12 cellular contexts compared by ENCODE assay signal in the genomic region with DNA sequence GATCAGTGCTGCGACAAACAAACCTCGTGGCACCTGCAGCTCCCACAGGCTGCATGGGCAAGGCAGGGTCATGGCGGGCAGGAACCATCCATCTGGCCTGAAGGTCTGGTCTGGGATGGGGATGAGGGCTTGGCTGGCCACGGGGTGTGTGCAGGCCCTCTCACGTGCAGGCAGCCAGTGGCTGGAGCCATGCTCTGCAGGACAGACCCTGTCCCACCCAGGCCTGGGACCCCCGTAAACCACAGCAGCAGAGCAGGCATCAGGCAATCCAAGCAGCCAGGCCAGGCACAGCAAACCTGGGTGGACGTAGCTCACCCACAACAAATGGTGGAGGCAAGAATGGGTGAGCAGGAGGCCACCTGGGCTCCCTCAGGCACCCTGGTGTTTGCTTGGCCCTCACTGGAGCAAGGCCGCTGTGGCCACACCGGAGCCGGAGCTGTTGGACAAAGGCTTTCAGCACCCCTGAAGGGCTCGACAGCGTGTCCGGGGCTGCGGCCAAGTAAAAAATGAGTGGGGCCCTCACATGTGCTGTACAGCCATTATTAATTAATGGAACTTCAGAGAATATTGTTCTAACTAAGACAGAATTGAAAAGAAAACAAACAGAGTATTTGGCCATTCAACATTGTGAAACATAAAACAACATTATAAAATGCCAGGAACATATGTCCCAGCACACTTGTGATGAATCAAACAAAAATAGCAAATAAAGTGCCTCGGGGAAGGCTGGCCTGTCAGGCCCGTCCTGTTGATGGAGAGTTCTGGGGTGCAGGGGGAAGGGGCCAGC. TPM values are rescaled to one million over a fixed set of nuclear protein-coding genes. Genes with fewer than 3 reads are reported as not detected.
DNase-seq lines count a peak whose midpoint lies in the region; ATAC-seq, FAIRE-seq and TF ChIP-seq lines count a peak whose summit lies in the region.
"Had no signal": no experiment of that assay in that cellular context is flagged by ENCODE, and none has a peak within 500 bp of the region (broad histone marks: within the 10 kb centered on the region; RNA-seq: fewer than 3 reads in every experiment).

No MANE protein-coding gene starts in this region.

- FAIRE-seq in kidney (lab: Jason Lieb, UNC), result no peak
- no peak for FAIRE-seq in RCC 7860 (lab: Jason Lieb, UNC)

- TF ChIP-seq CTCF in heart left ventricle (IDR thresholded peaks at IDR 0.05) (no peak), right atrium auricular region (IDR thresholded peaks at IDR 0.05) (no peak), ascending aorta (IDR thresholded peaks at IDR 0.05) (no peak), kidney (IDR thresholded peaks at IDR 0.05; ENCODE audit: borderline replicate concordance, extremely low read depth, insufficient read depth) (no peak), type B pancreatic cell (conservative IDR thresholded peaks at IDR 0.05) (no peak)

- H3K27ac ChIP-seq in heart left ventricle (no peak overlapping the region), right atrium auricular region (no peak overlapping the region), ascending aorta (no peak overlapping the region), kidney (ENCODE audit: low read depth in 2 of 2, low read length in 2 of 2) (no peak overlapping the region)

- TF ChIP-seq POLR2A in heart left ventricle (IDR thresholded peaks at IDR 0.05), result no peak

- H3K9ac ChIP-seq in kidney (ENCODE audit: low read length in 2 of 2), result no peak overlapping the region

- H3K4me3 Mint-ChIP-seq in type B pancreatic cell, result peak overlapping the region; percentile 7
- H3K4me3 Mint-ChIP-seq: activated naive CD8-positive, alpha-beta T cell treated with anti-CD3 and anti-CD28 coated beads for 36 hours; CD4-positive, alpha-beta T cell had no signal

- H3K27me3 Mint-ChIP-seq in type B pancreatic cell, result peaks cover 4% of the 10 kb centered on the region
- H3K27me3 Mint-ChIP-seq: activated naive CD8-positive, alpha-beta T cell treated with anti-CD3 and anti-CD28 coated beads for 36 hours; CD4-positive, alpha-beta T cell had no signal

- H3K27me3 ChIP-seq in heart left ventricle (no peaks in the 10 kb centered on the region), right atrium auricular region (no peaks in the 10 kb centered on the region), ascending aorta (no peaks in the 10 kb centered on the region)

- no peak for ATAC-seq in heart left ventricle
- ATAC-seq in HG02852 (IDR thresholded peaks at IDR 0.05; ENCODE audit: unreplicated experiment), result no peak

- H3K36me3 ChIP-seq in heart left ventricle, result peaks cover 0 to 23% (median 4%) of the 10 kb centered on the region in 9 donors
- peaks cover 10% of the 10 kb centered on the region for H3K36me3 ChIP-seq in right atrium auricular region
- peaks cover 10 to 24% of the 10 kb centered on the region in 2 donors for H3K36me3 ChIP-seq in ascending aorta
- no peaks in the 10 kb centered on the region for H3K36me3 ChIP-seq in kidney (ENCODE audit: control insufficient read depth in 1 of 2, insufficient read depth in 2 of 2, low read length in 2 of 2)

- no peaks in the 10 kb centered on the region for H3K9me3 Mint-ChIP-seq in type B pancreatic cell
- H3K9me3 Mint-ChIP-seq: activated naive CD8-positive, alpha-beta T cell treated with anti-CD3 and anti-CD28 coated beads for 36 hours; CD4-positive, alpha-beta T cell had no signal

- DNase-seq in heart left ventricle (peak in 3 of 5 donors; percentile 12 to 32 (median 14)), right atrium auricular region (ENCODE audit: low spot score) (no peak), ascending aorta (ENCODE audit: low spot score in 2 of 2) (peak; percentile 3 to 57), kidney (peak; percentile 67), type B pancreatic cell (ENCODE audit: extremely low spot score, unreplicated experiment) (peak; percentile 68), RCC 7860 (ENCODE audit: low spot score) (no peak), NCI-H1694 (lab: John Stamatoyannopoulos, UW) (no peak)
- DNase-seq: activated naive CD8-positive, alpha-beta T cell treated with anti-CD3 and anti-CD28 coated beads for 36 hours; MV-4-11; NCI-H446 treated with DMSO at 0.1 percent for 48 hours had no signal

- H3K4me1 ChIP-seq in heart left ventricle (peaks cover 3 to 35% (median 13%) of the 10 kb centered on the region in 12 donors), right atrium auricular region (peaks cover 0 to 49% of the 10 kb centered on the region in 2 donors), ascending aorta (peaks cover 20 to 32% of the 10 kb centered on the region in 2 donors), kidney (ENCODE audit: control insufficient read depth in 1 of 2, insufficient read depth in 1 of 2, low read depth in 1 of 2, low read length in 2 of 2) (peaks cover 0 to 8% of the 10 kb centered on the region in 2 donors)

- H3K9me3 ChIP-seq in heart left ventricle (no peaks in the 10 kb centered on the region), right atrium auricular region (no peaks in the 10 kb centered on the region), ascending aorta (no peaks in the 10 kb centered on the region), kidney (ENCODE audit: control insufficient read depth in 1 of 2, low read length in 2 of 2) (no peaks in the 10 kb centered on the region)

- intact Hi-C loops in heart left ventricle (cut with DNase I), result no loop called here
- intact Hi-C loops in ascending aorta (cut with DNase I), result loop anchor here (5.0 kb wide), 1 partner anchor 36 kb away; no protein-coding TSS in a partner anchor
- intact Hi-C loops in kidney (cut with DNase I), result no loop called here

- H3K36me3 Mint-ChIP-seq in type B pancreatic cell, result peaks cover 3% of the 10 kb centered on the region
- H3K36me3 Mint-ChIP-seq: activated naive CD8-positive, alpha-beta T cell treated with anti-CD3 and anti-CD28 coated beads for 36 hours had no signal

- H3K4me3 ChIP-seq in heart left ventricle, result no peak overlapping the region
- H3K4me3 ChIP-seq in right atrium auricular region, result no peak overlapping the region
- no peak overlapping the region for H3K4me3 ChIP-seq in ascending aorta
- H3K4me3 ChIP-seq in kidney (ENCODE audit: low read length in 2 of 2), result no peak overlapping the region

- H3K4me1 Mint-ChIP-seq in type B pancreatic cell (ENCODE audit: unreplicated experiment), result peaks cover 21% of the 10 kb centered on the region

- 89 to 97% (median 92%) methylated on average over 13 to 16 of the region's 16 CpGs for WGBS in heart left ventricle, 4 donors

- peak overlapping the region; percentile 51 for H3K27ac Mint-ChIP-seq in type B pancreatic cell
- H3K27ac Mint-ChIP-seq: activated naive CD8-positive, alpha-beta T cell treated with anti-CD3 and anti-CD28 coated beads for 36 hours; CD4-positive, alpha-beta T cell had no signal

RNA-seq across cellular contexts. Expression of a gene that starts 24.0 kb away (rescaled TPM):
- total RNA-seq in heart left ventricle (1 to 10 TPM; 1.9 to 3.7 (median 2.4) TPM), right atrium auricular region (1 to 10 TPM; 2.6 to 4.7 TPM), ascending aorta (7.9 TPM), kidney (4.4 TPM), type B pancreatic cell (ENCODE audit: low replicate concordance) (7.5 and 7.7 TPM in 2 replicates)
- polyA plus RNA-seq in heart left ventricle (1 to 10 TPM; 1.6 to 9.2 TPM), kidney (ENCODE audit: insufficient read depth, low read depth, low replicate concordance) (4.0 TPM)

RNA-seq across cellular contexts. Expression of a gene that starts 24.0 kb away (rescaled TPM):
- total RNA-seq in heart left ventricle (10 to 100 TPM in 3 of 9 donors, 1 to 10 TPM in 6; 5.1 to 11.6 (median 7.7) TPM), right atrium auricular region (1 to 10 TPM; 7.9 to 8.1 TPM), ascending aorta (8.8 TPM), kidney (16.7 TPM), type B pancreatic cell (ENCODE audit: low replicate concordance) (28.8 and 39.1 TPM in 2 replicates)
- polyA plus RNA-seq in heart left ventricle (1 to 10 TPM; 4.6 to 4.9 TPM), kidney (ENCODE audit: insufficient read depth, low read depth, low replicate concordance) (8.8 TPM)

Comparison
In these comparisons a context has a peak if more than half of its experiments do, and no peak if none do; other contexts are left out.
1. DNase-seq: peak in heart left ventricle (3 of 5), ascending aorta (2 of 2), kidney (single experiment) and type B pancreatic cell (single experiment); none in right atrium auricular region (single experiment), RCC 7860 (single experiment) and NCI-H1694 (single experiment).